ENCODE assay signal across 19 cellular contexts in genomic region chr3:172106037-172106559, GRCh38.
DNase-seq lines count a peak whose midpoint lies in the region; ATAC-seq and TF ChIP-seq lines count a peak whose summit lies in the region.
"Had no signal": no experiment of that assay in that cellular context is flagged by ENCODE, and none has a peak within 500 bp of the region (broad histone marks: within the 10 kb centered on the region; RNA-seq: fewer than 3 reads in every experiment).

No MANE protein-coding gene starts in this region.

- H3K27me3 Mint-ChIP-seq in T-helper 17 cell, result no peaks in the 10 kb centered on the region

- no peak overlapping the region for H2BK120ac ChIP-seq in mesenchymal stem cell (ENCODE audit: low read depth, low read length)

- H3K4me2 ChIP-seq in mesenchymal stem cell (ENCODE audit: low read length, poor library complexity, severe bottlenecking), result no peak overlapping the region

- H3K4me3 ChIP-seq in left ventricle myocardium inferior (no peak overlapping the region), heart left ventricle (no peak overlapping the region), mesenchymal stem cell (ENCODE audit: insufficient read depth in 1 of 2, low read depth in 1 of 2, low read length in 2 of 2) (no peak overlapping the region), transverse colon (no peak overlapping the region)
- H3K4me3 ChIP-seq: suprapubic skin had no signal

- DNase-seq in left ventricle myocardium inferior (no peak), heart left ventricle (no peak), T-helper 17 cell (no peak), mesenchymal stem cell (no peak), transverse colon (no peak), pons (ENCODE audit: low spot score) (no peak)
- DNase-seq: activated CD4-positive, alpha-beta T cell treated with anti-CD3 and anti-CD28 coated beads for 48 hours; activated effector memory CD4-positive, alpha-beta T cell treated with Interleukin-2 at 50 U/mL for 16 hours; DMS53; endodermal cell; foreskin fibroblast; NCI-H1930; NCI-H774; posterior cingulate gyrus; T-helper 9 cell had no signal

- peak overlapping the region; percentile 35 for H2AK5ac ChIP-seq in mesenchymal stem cell (ENCODE audit: low read length, severe bottlenecking)

- peak overlapping the region; percentile 97 for H3K27ac Mint-ChIP-seq in T-helper 17 cell
- H3K27ac Mint-ChIP-seq: endodermal cell, mesothelial cell of epicardium had no signal

- no peaks in the 10 kb centered on the region for H3K27me3 ChIP-seq in left ventricle myocardium inferior (ENCODE audit: low read depth)
- no peaks in the 10 kb centered on the region for H3K27me3 ChIP-seq in heart left ventricle
- H3K27me3 ChIP-seq in mesenchymal stem cell (ENCODE audit: control insufficient read depth in 1 of 2, insufficient read depth in 1 of 2, low read length in 2 of 2), result no peaks in the 10 kb centered on the region
- H3K27me3 ChIP-seq in transverse colon, result no peaks in the 10 kb centered on the region
- H3K27me3 ChIP-seq: suprapubic skin had no signal

- no peak overlapping the region for H2BK15ac ChIP-seq in mesenchymal stem cell (ENCODE audit: low read depth, poor library complexity, severe bottlenecking)

- H2AFZ ChIP-seq in mesenchymal stem cell (ENCODE audit: low read depth, low read length), result no peak overlapping the region

- H3K36me3 Mint-ChIP-seq in T-helper 17 cell (ENCODE audit: low read depth), result peaks cover 2% of the 10 kb centered on the region
- H3K36me3 Mint-ChIP-seq: mesothelial cell of epicardium had no signal

- no peak overlapping the region for H3K14ac ChIP-seq in mesenchymal stem cell (ENCODE audit: low read length in 2 of 2)

- no peak overlapping the region for H4K91ac ChIP-seq in mesenchymal stem cell (ENCODE audit: low read length)

- no peak overlapping the region for H2BK5ac ChIP-seq in mesenchymal stem cell (ENCODE audit: low read depth, low read length, poor library complexity, severe bottlenecking)

- 92 to 99% (median 96%) methylated on average over 2 of the region's 2 CpGs for WGBS in heart left ventricle, 4 donors
- 83% methylated on average over 2 of the region's 2 CpGs for WGBS in mesenchymal stem cell
- 86 to 94% methylated on average over 2 of the region's 2 CpGs for WGBS in transverse colon (ENCODE audit: low coverage in 1 of 2), 2 donors

- H3K36me3 ChIP-seq in left ventricle myocardium inferior, result no peaks in the 10 kb centered on the region
- H3K36me3 ChIP-seq in heart left ventricle, result no peaks in the 10 kb centered on the region
- peaks cover 0 to 7% of the 10 kb centered on the region in 2 experiments for H3K36me3 ChIP-seq in mesenchymal stem cell (ENCODE audit: control insufficient read depth in 1 of 2, insufficient read depth in 2 of 2, low read depth in 1 of 2, low read length in 2 of 2)
- H3K36me3 ChIP-seq in transverse colon, result no peaks in the 10 kb centered on the region
- H3K36me3 ChIP-seq: suprapubic skin had no signal

- H3K4me3 Mint-ChIP-seq in T-helper 17 cell, result no peak overlapping the region
- H3K4me3 Mint-ChIP-seq: endodermal cell, mesothelial cell of epicardium had no signal

- intact Hi-C loops in left ventricle myocardium inferior (cut with micrococcal nuclease), result no loop called here
- intact Hi-C loops in heart left ventricle (cut with DNase I), result no loop called here
- intact Hi-C loops in transverse colon (cut with DNase I; ENCODE audit: low total_unique reads), result no loop called here

- TF ChIP-seq EP300 in transverse colon (IDR thresholded peaks at IDR 0.05; ENCODE audit: low read depth), result no peak

- H3K18ac ChIP-seq in mesenchymal stem cell (ENCODE audit: low read depth in 1 of 2, low read length in 2 of 2), result no peak overlapping the region

- TF ChIP-seq POLR2A in heart left ventricle (IDR thresholded peaks at IDR 0.05), result no peak
- TF ChIP-seq POLR2A in transverse colon (IDR thresholded peaks at IDR 0.05), result no peak

- TF ChIP-seq CTCF in left ventricle myocardium inferior (IDR thresholded peaks at IDR 0.05; ENCODE audit: borderline replicate concordance), result no peak
- TF ChIP-seq CTCF in heart left ventricle (IDR thresholded peaks at IDR 0.05), result no peak
- no peak for TF ChIP-seq CTCF in transverse colon (IDR thresholded peaks at IDR 0.05)

- H3K9me3 ChIP-seq in left ventricle myocardium inferior (replicated peaks) (no peaks in the 10 kb centered on the region), heart left ventricle (no peaks in the 10 kb centered on the region), T-helper 17 cell (ENCODE audit: control insufficient read depth, low read length, poor library complexity, severe bottlenecking) (no peaks in the 10 kb centered on the region), mesenchymal stem cell (ENCODE audit: control insufficient read depth, low read length) (no peaks in the 10 kb centered on the region), transverse colon (no peaks in the 10 kb centered on the region)
- H3K9me3 ChIP-seq: suprapubic skin had no signal

- H3K79me1 ChIP-seq in mesenchymal stem cell (replicated peaks; ENCODE audit: low read length, poor library complexity, severe bottlenecking), result peaks cover 2% of the 10 kb centered on the region

- H3K4me1 ChIP-seq in left ventricle myocardium inferior (peaks cover 78% of the 10 kb centered on the region), heart left ventricle (peaks cover 9 to 87% (median 70%) of the 10 kb centered on the region in 12 donors), mesenchymal stem cell (ENCODE audit: control insufficient read depth, insufficient read depth, low read depth, low read length) (peaks cover 8% of the 10 kb centered on the region), transverse colon (peaks cover 22 to 83% (median 51%) of the 10 kb centered on the region in 4 donors)

- ATAC-seq in heart left ventricle (no peak), T-helper 17 cell (no peak), GM21515 (IDR thresholded peaks at IDR 0.05; ENCODE audit: unreplicated experiment) (no peak), HG03432 (IDR thresholded peaks at IDR 0.05; ENCODE audit: unreplicated experiment) (no peak)

- H3K27ac ChIP-seq in left ventricle myocardium inferior (replicated peaks) (peak overlapping the region; percentile 31), heart left ventricle (peak overlapping the region in 2 of 12 donors; percentile 12 to 74), mesenchymal stem cell (ENCODE audit: low read length, poor library complexity, severe bottlenecking) (peak overlapping the region; percentile 4), transverse colon (peak overlapping the region; percentile 3 to 64 (median 41))
- H3K27ac ChIP-seq: suprapubic skin had no signal

- H3K23ac ChIP-seq in mesenchymal stem cell (ENCODE audit: low read length in 2 of 2), result no peak overlapping the region

- no peak overlapping the region for H4K8ac ChIP-seq in mesenchymal stem cell (ENCODE audit: low read length)

- no peak overlapping the region for H3K4ac ChIP-seq in mesenchymal stem cell (ENCODE audit: low read depth in 1 of 2, low read length in 2 of 2)

- in situ Hi-C loops in transverse colon (cut with MboI; ENCODE audit: low pct_ligation_motif_present in 1 of 4, low pct_unique_long_range_greater_than_20kb in 1 of 4, low sequenced_read_pairs in 3 of 4), result no loop called here

- peaks cover 65% of the 10 kb centered on the region for H3K4me1 Mint-ChIP-seq in T-helper 17 cell

- no peak overlapping the region for H2BK12ac ChIP-seq in mesenchymal stem cell (ENCODE audit: low read length in 2 of 2)

- no peak overlapping the region for H3K9ac ChIP-seq in mesenchymal stem cell (ENCODE audit: low read length)
